In the genomic region with DNA sequence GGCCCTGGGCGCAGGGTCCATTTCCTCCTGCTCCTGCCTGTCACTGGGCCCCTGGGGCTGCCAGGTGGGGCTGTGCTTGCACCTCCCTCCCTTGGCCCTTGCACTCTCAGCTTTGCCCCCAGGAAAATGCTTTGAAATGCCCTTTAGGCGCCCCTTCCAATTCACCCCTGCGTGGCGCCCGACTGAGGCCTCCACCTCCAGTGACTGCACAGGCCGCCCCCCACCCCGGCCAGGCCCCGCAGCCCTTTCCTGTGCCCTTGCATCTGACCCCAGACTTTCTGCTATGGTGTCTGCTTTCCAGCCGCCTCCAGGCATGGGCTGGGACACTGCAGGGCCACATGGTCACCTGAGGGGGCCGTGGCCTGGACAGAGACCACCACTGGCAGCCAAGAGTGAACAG, we compare ENCODE assay signal across 32 cellular contexts. TPM values are rescaled to one million over a fixed set of nuclear protein-coding genes. Genes with fewer than 3 reads are reported as not detected.
"Had no signal": no experiment of that assay in that cellular context is flagged by ENCODE, and none has a peak within 500 bp of the region (broad histone marks: within the 10 kb centered on the region; RNA-seq: fewer than 3 reads in every experiment).

No MANE protein-coding gene starts in this region.

- DNase-seq: colonic mucosa; effector memory CD4-positive, alpha-beta T cell; foreskin keratinocyte; left cardiac atrium; left lung; mesenchymal stem cell; mucosa of descending colon; naive B cell; sigmoid colon; stimulated activated CD4-positive, alpha-beta T cell treated with anti-CD3 and anti-CD28 coated beads, Interleukin-2, amount 100 ng/mL, for 24 hours; stimulated activated CD4-positive, alpha-beta T cell treated with anti-CD3 and anti-CD28 coated beads, Interleukin-4, amount 100 ng/mL, for 24 hours; transverse colon; upper lobe of right lung; uterus had no signal

- H3K4me1 ChIP-seq: colonic mucosa, esophagus muscularis mucosa, foreskin keratinocyte, gastroesophageal sphincter, heart left ventricle, left lung, prostate gland, right atrium auricular region, sigmoid colon, suprapubic skin, transverse colon, upper lobe of right lung, uterus had no signal

- H3K27me3 ChIP-seq: colonic mucosa, foreskin keratinocyte, gastroesophageal sphincter, heart left ventricle, hepatocyte, left lung, neutrophil, right atrium auricular region, suprapubic skin, transverse colon, upper lobe of right lung, uterus had no signal

- H3K4me3 ChIP-seq: colonic mucosa, esophagus muscularis mucosa, gastroesophageal sphincter, heart left ventricle, hepatocyte, left lung, mucosa of descending colon, prostate gland, right atrium auricular region, sigmoid colon, suprapubic skin, transverse colon, upper lobe of right lung, uterus had no signal

- H3K36me3 ChIP-seq: uterus had no signal

- H3K79me2 ChIP-seq: hepatocyte had no signal

- H3K9me3 ChIP-seq: colonic mucosa, esophagus muscularis mucosa, gastroesophageal sphincter, heart left ventricle, left lung, mucosa of descending colon, neutrophil, prostate gland, right atrium auricular region, sigmoid colon, suprapubic skin, transverse colon, upper lobe of right lung, uterus had no signal

- H2AFZ ChIP-seq: hepatocyte had no signal

- H3K4me2 ChIP-seq: hepatocyte had no signal

- H3K27ac ChIP-seq: colonic mucosa, esophagus muscularis mucosa, foreskin keratinocyte, gastroesophageal sphincter, heart left ventricle, hepatocyte, left lung, neutrophil, prostate gland, right atrium auricular region, sigmoid colon, suprapubic skin, transverse colon, upper lobe of right lung, uterus had no signal

RNA-seq across cellular contexts. Expression of a gene that starts 18.3 kb away (rescaled TPM):
- total RNA-seq: endothelial cell of umbilical vein, epithelial cell of proximal tubule, esophagus muscularis mucosa, fibroblast of lung, foreskin keratinocyte, gastroesophageal sphincter, heart left ventricle, hepatocyte, kidney epithelial cell, left cardiac atrium, lung microvascular endothelial cell, mesothelial cell of epicardium, neural crest cell, omental fat pad, right atrium auricular region, sigmoid colon, skeletal muscle tissue, transverse colon, upper lobe of right lung had no signal

RNA-seq across cellular contexts. Expression of a gene that starts 32.3 kb away (rescaled TPM):
- total RNA-seq: endothelial cell of umbilical vein; fibroblast of lung; heart left ventricle; hepatocyte; left cardiac atrium; lung microvascular endothelial cell; natural killer cell treated with Interleukin-12 subunit alpha and Interleukin-12 subunit beta and Interleukin-15 and Interleukin-18, amount 100 ng/mL, for 72 hours; neural crest cell; omental fat pad; right atrium auricular region; skeletal muscle tissue had no signal
